Comparison of ENCODE assay signal across 14 cellular contexts in genomic region chr15:71781179-71781964, GRCh38. TPM values are rescaled to one million over a fixed set of nuclear protein-coding genes. Genes with fewer than 3 reads are reported as not detected.
DNase-seq lines count a peak whose midpoint lies in the region; ATAC-seq and TF ChIP-seq lines count a peak whose summit lies in the region.
"Had no signal": no experiment of that assay in that cellular context is flagged by ENCODE, and none has a peak within 500 bp of the region (broad histone marks: within the 10 kb centered on the region; RNA-seq: fewer than 3 reads in every experiment).

No MANE protein-coding gene starts in this region.

- WGBS in psoas muscle, 3 donors, result 82 to 85% (median 83%) methylated on average over 9 of the region's 9 CpGs

- peaks cover 7% of the 10 kb centered on the region for H3K27me3 Mint-ChIP-seq in HFFc6 (ENCODE audit: insufficient read depth)
- H3K27me3 Mint-ChIP-seq in T-helper 2 cell treated with Interferon-gamma antibody and Interleukin-4, amounts not matched to agents 5 μg/mL and 100 μg/mL, for 36 hours (ENCODE audit: low read depth), result peaks cover 8% of the 10 kb centered on the region

- TF ChIP-seq CTCF in GM12873 (IDR thresholded peaks at IDR 0.05; ENCODE audit: insufficient read depth, low read depth, low read length, missing control alignments) (peak; percentile 4), HFFc6 (IDR thresholded peaks at IDR 0.05) (no peak), psoas muscle (IDR thresholded peaks at IDR 0.05) (no peak)

- no peak overlapping the region for H3K4me3 ChIP-seq in psoas muscle
- no peak overlapping the region for H3K4me3 ChIP-seq in HAP-1

- peak overlapping the region; percentile 20; the same call in 1 of the 2 replicates for H3K4me3 Mint-ChIP-seq in HFFc6
- H3K4me3 Mint-ChIP-seq in T-helper 2 cell treated with Interferon-gamma antibody and Interleukin-4, amounts not matched to agents 5 μg/mL and 100 μg/mL, for 36 hours, result peak overlapping the region; percentile 3

- H3K9me3 ChIP-seq in psoas muscle (no peaks in the 10 kb centered on the region), HAP-1 (no peaks in the 10 kb centered on the region)
- H3K9me3 ChIP-seq: SK-N-SH had no signal

- H3K4me1 ChIP-seq in psoas muscle (peaks cover 6% of the 10 kb centered on the region), HAP-1 (no peaks in the 10 kb centered on the region)

- no peaks in the 10 kb centered on the region for H3K9me3 Mint-ChIP-seq in HFFc6
- H3K9me3 Mint-ChIP-seq in T-helper 2 cell treated with Interferon-gamma antibody and Interleukin-4, amounts not matched to agents 5 μg/mL and 100 μg/mL, for 36 hours, result no peaks in the 10 kb centered on the region
- H3K9me3 Mint-ChIP-seq: naive thymus-derived CD4-positive, alpha-beta T cell had no signal

- no peak overlapping the region for H3K27ac ChIP-seq in psoas muscle

- ATAC-seq in GM21528 (IDR thresholded peaks at IDR 0.05; ENCODE audit: low FRiP score, unreplicated experiment) (no peak), psoas muscle (no peak), GM18858 (IDR thresholded peaks at IDR 0.05; ENCODE audit: unreplicated experiment) (no peak)

- peak overlapping the region; percentile 9; the same call in 1 of the 2 replicates for H3K27ac Mint-ChIP-seq in HFFc6
- peak overlapping the region; percentile 60 for H3K27ac Mint-ChIP-seq in T-helper 2 cell treated with Interferon-gamma antibody and Interleukin-4, amounts not matched to agents 5 μg/mL and 100 μg/mL, for 36 hours
- H3K27ac Mint-ChIP-seq: naive thymus-derived CD4-positive, alpha-beta T cell had no signal

- H3K27me3 ChIP-seq in psoas muscle (ENCODE audit: insufficient read depth in 3 of 3, low read length in 2 of 3) (peaks cover 0 to 2% (median 0%) of the 10 kb centered on the region in 3 donors), HAP-1 (ENCODE audit: low read depth) (no peaks in the 10 kb centered on the region)

- peaks cover 38% of the 10 kb centered on the region for H3K4me1 Mint-ChIP-seq in HFFc6 (ENCODE audit: low read depth)
- peaks cover 17% of the 10 kb centered on the region for H3K4me1 Mint-ChIP-seq in T-helper 2 cell treated with Interferon-gamma antibody and Interleukin-4, amounts not matched to agents 5 μg/mL and 100 μg/mL, for 36 hours (ENCODE audit: low read depth)

- H3K36me3 ChIP-seq in psoas muscle (ENCODE audit: insufficient read depth in 1 of 2, low read depth in 1 of 2) (peaks cover 0 to 5% of the 10 kb centered on the region in 2 donors), HAP-1 (replicated peaks) (no peaks in the 10 kb centered on the region)

- intact Hi-C loops in psoas muscle (cut with DNase I), result loop anchor here in 1 of 2 donors (5.0 kb wide), 1 partner anchor 376 kb away; no protein-coding TSS in a partner anchor

- no peaks in the 10 kb centered on the region for H3K36me3 Mint-ChIP-seq in HFFc6 (ENCODE audit: low read depth)
- no peaks in the 10 kb centered on the region for H3K36me3 Mint-ChIP-seq in T-helper 2 cell treated with Interferon-gamma antibody and Interleukin-4, amounts not matched to agents 5 μg/mL and 100 μg/mL, for 36 hours (ENCODE audit: low read depth)
- H3K36me3 Mint-ChIP-seq: naive thymus-derived CD4-positive, alpha-beta T cell had no signal

- DNase-seq in HFFc6 (peak; percentile 23), non-pigmented ciliary epithelial cell (ENCODE audit: low read depth) (peak; percentile 59), psoas muscle (no peak), HAP-1 (ENCODE audit: low spot score in 2 of 2) (no peak)
- DNase-seq in T-helper 2 cell treated with Interferon-gamma antibody and Interleukin-4, amounts not matched to agents 5 μg/mL and 100 μg/mL, for 36 hours (ENCODE audit: low spot score), result peak; percentile 30
- DNase-seq: foreskin melanocyte, NCI-H1092 treated with DMSO at 0.1 percent for 48 hours, NCI-H748 treated with DMSO at 0.1 percent for 48 hours had no signal

- in situ Hi-C loops in HAP-1 (cut with MboI; ENCODE audit: low sequenced_read_pairs), result no loop called here

RNA-seq across cellular contexts. Expression of gene NR2E3, which starts 29.0 kb away (rescaled TPM):
- not detected for total RNA-seq in HFFc6 (2021; fragmentation: NEBNext Ultra II Directional; extraction: Animal tissue kit (Norgen Biotek cat#: 25700))
- not detected for total RNA-seq in psoas muscle
- not detected for polyA plus RNA-seq in psoas muscle
- total RNA-seq: kidney epithelial cell; naive thymus-derived CD4-positive, alpha-beta T cell had no signal
- polyA plus RNA-seq: naive thymus-derived CD4-positive, alpha-beta T cell had no signal

Comparison
In these comparisons a context has a peak if more than half of its experiments do, and no peak if none do; other contexts are left out.
1. DNase-seq: peak in HFFc6 (single experiment), T-helper 2 cell treated with Interferon-gamma antibody and Interleukin-4, amounts not matched to agents 5 μg/mL and 100 μg/mL, for 36 hours (single experiment) and non-pigmented ciliary epithelial cell (single experiment); none in psoas muscle (0 of 2) and HAP-1 (0 of 2).